37 cellular contexts compared by ENCODE assay signal in genomic region chr16:63592852-63593251, GRCh38.
"Had no signal": no experiment of that assay in that cellular context is flagged by ENCODE, and none has a peak within 500 bp of the region (broad histone marks: within the 10 kb centered on the region; RNA-seq: fewer than 3 reads in every experiment).

No MANE protein-coding gene starts in this region.

- H3K4me3 Mint-ChIP-seq: activated B cell treated with CpG ODN at 0.5 μM for 24 hours; activated CD4-positive, alpha-beta memory T cell treated with anti-CD3 and anti-CD28 coated beads for 36 hours; activated CD4-positive, alpha-beta T cell treated with anti-CD3 and anti-CD28 coated beads, Interleukin-2, amount 10 ng/mL, durations not matched to agents 24 days and 14 days; activated CD8-positive, alpha-beta T cell treated with anti-CD3 and anti-CD28 coated beads for 36 hours; activated naive CD4-positive, alpha-beta T cell treated with anti-CD3 and anti-CD28 coated beads for 36 hours; activated naive CD8-positive, alpha-beta T cell treated with anti-CD3 and anti-CD28 coated beads for 36 hours; activated T-cell treated with anti-CD3 and anti-CD28 coated beads, Interleukin-2, amount 50 U/mL, for 4 hours; activated T-cell treated with anti-CD3 and anti-CD28 coated beads, Interleukin-2, amount 50 U/mL, for 72 hours; activated T-helper 1 cell treated with anti-CD3 and anti-CD28 coated beads, Interleukin-12 subunit alpha, Interleukin-12 subunit beta, Interleukin-2, Interleukin-4 antibody, amounts not matched to agents 30 ng/mL and 10 ng/mL and 1 ng/mL, durations not matched to agents 14 hours and 24 hours and 36 hours; activated T-helper 17 cell treated with anti-CD3 and anti-CD28 coated beads, Interleukin-2, amount 50 U/mL, for 72 hours; T-helper 1 cell treated with Interleukin-12 subunit alpha and Interleukin-12 subunit beta and Interleukin-4 antibody, amounts not matched to agents 30 μg/mL and 1 μg/mL, for 36 hours; T-helper 2 cell treated with Interferon-gamma antibody and Interleukin-4, amounts not matched to agents 5 μg/mL and 100 μg/mL, for 36 hours had no signal

- H3K4me1 Mint-ChIP-seq: activated B cell treated with CpG ODN at 0.5 μM for 24 hours; activated CD4-positive, alpha-beta T cell treated with anti-CD3 and anti-CD28 coated beads, Interleukin-2, amount 10 ng/mL, durations not matched to agents 24 days and 14 days; activated naive CD8-positive, alpha-beta T cell treated with anti-CD3 and anti-CD28 coated beads for 36 hours; activated T-helper 17 cell treated with anti-CD3 and anti-CD28 coated beads, Interleukin-2, amount 50 U/mL, for 72 hours had no signal

- FAIRE-seq: astrocyte, TTC549 had no signal

- DNase-seq: activated B cell treated with CpG ODN at 0.5 μM for 24 hours; activated CD4-positive, alpha-beta memory T cell treated with anti-CD3 and anti-CD28 coated beads for 36 hours; activated CD4-positive, alpha-beta T cell treated with anti-CD3 and anti-CD28 coated beads for 4 hours; activated CD4-positive, alpha-beta T cell treated with anti-CD3 and anti-CD28 coated beads, Interleukin-2, amount 10 ng/mL, durations not matched to agents 24 days and 14 days; activated CD4-positive, alpha-beta T cell treated with anti-CD3 and anti-CD28 coated beads, Interleukin-2, amount 50 U/mL, for 1 hour; activated CD4-positive, alpha-beta T cell treated with anti-CD3 and anti-CD28 coated beads, Interleukin-2, amount 50 U/mL, for 4 hours; activated CD4-positive, CD25-positive, alpha-beta regulatory T cell treated with anti-CD3 and anti-CD28 coated beads, Interleukin-2, amount 50 U/mL, for 72 hours; activated CD8-positive, alpha-beta memory T cell treated with anti-CD3 and anti-CD28 coated beads, Interleukin-2, amount 50 U/mL, for 4 hours; activated CD8-positive, alpha-beta T cell treated with anti-CD3 and anti-CD28 coated beads for 36 hours; activated effector memory CD4-positive, alpha-beta T cell treated with anti-CD3 and anti-CD28 coated beads, Interleukin-2, amount 50 U/mL, for 16 hours; activated gamma-delta T cell treated with Interleukin-2 at 50 U/mL for 16 hours; activated naive CD4-positive, alpha-beta T cell; activated naive CD4-positive, alpha-beta T cell treated with anti-CD3 and anti-CD28 coated beads for 36 hours; activated naive CD4-positive, alpha-beta T cell treated with anti-CD3 and anti-CD28 coated beads, Interleukin-2, amount 50 U/mL, for 16 hours; activated naive CD8-positive, alpha-beta T cell treated with anti-CD3 and anti-CD28 coated beads for 36 hours; activated T-cell treated with anti-CD3 and anti-CD28 coated beads for 4 hours; activated T-cell treated with anti-CD3 and anti-CD28 coated beads, Interleukin-2, amount 50 U/mL, for 1 hour; activated T-cell treated with anti-CD3 and anti-CD28 coated beads, Interleukin-2, amount 50 U/mL, for 4 hours; activated T-cell treated with anti-CD3 and anti-CD28 coated beads, Interleukin-2, amount 50 U/mL, for 72 hours; adrenal gland; amniotic stem cell; aorta; body of pancreas; brain microvascular endothelial cell; central memory CD4-positive, alpha-beta T cell; T-helper 1 cell; T-helper 2 cell; T-helper 9 cell had no signal

- H3K4me1 ChIP-seq: adrenal gland, body of pancreas, breast epithelium had no signal

- ATAC-seq: activated CD8-positive, alpha-beta T cell treated with anti-CD3 and anti-CD28 coated beads for 36 hours; activated naive CD4-positive, alpha-beta T cell treated with anti-CD3 and anti-CD28 coated beads, Interleukin-2, amount 50 U/mL, for 72 hours; activated T-cell treated with anti-CD3 and anti-CD28 coated beads, Interleukin-2, amount 50 U/mL, for 4 hours; activated T-cell treated with anti-CD3 and anti-CD28 coated beads, Interleukin-2, amount 50 U/mL, for 72 hours; activated T-helper 17 cell treated with anti-CD3 and anti-CD28 coated beads, Interleukin-2, amount 50 U/mL, for 72 hours; body of pancreas had no signal

- H3K27me3 ChIP-seq: adrenal gland, body of pancreas, brain microvascular endothelial cell, breast epithelium had no signal

- H3K9me3 ChIP-seq: adrenal gland, body of pancreas, breast epithelium had no signal

- H3K27ac Mint-ChIP-seq: activated B cell treated with CpG ODN at 0.5 μM for 24 hours; activated CD4-positive, alpha-beta memory T cell treated with anti-CD3 and anti-CD28 coated beads for 36 hours; activated CD4-positive, alpha-beta T cell treated with anti-CD3 and anti-CD28 coated beads, Interleukin-2, amount 10 ng/mL, durations not matched to agents 24 days and 14 days; activated CD8-positive, alpha-beta T cell treated with anti-CD3 and anti-CD28 coated beads for 36 hours; activated naive CD4-positive, alpha-beta T cell treated with anti-CD3 and anti-CD28 coated beads for 36 hours; activated naive CD4-positive, alpha-beta T cell treated with anti-CD3 and anti-CD28 coated beads, Interleukin-2, amount 50 U/mL, for 72 hours; activated naive CD8-positive, alpha-beta T cell treated with anti-CD3 and anti-CD28 coated beads for 36 hours; activated T-cell treated with anti-CD3 and anti-CD28 coated beads, Interleukin-2, amount 50 U/mL, for 72 hours; activated T-helper 1 cell treated with anti-CD3 and anti-CD28 coated beads, Interleukin-12 subunit alpha, Interleukin-12 subunit beta, Interleukin-2, Interleukin-4 antibody, amounts not matched to agents 30 ng/mL and 10 ng/mL and 1 ng/mL, durations not matched to agents 14 hours and 24 hours and 36 hours; activated T-helper 17 cell treated with anti-CD3 and anti-CD28 coated beads, Interleukin-2, amount 50 U/mL, for 72 hours; T-helper 1 cell treated with Interleukin-12 subunit alpha and Interleukin-12 subunit beta and Interleukin-4 antibody, amounts not matched to agents 30 μg/mL and 1 μg/mL, for 36 hours; T-helper 2 cell treated with Interferon-gamma antibody and Interleukin-4, amounts not matched to agents 5 μg/mL and 100 μg/mL, for 36 hours had no signal

- H3K27me3 Mint-ChIP-seq: activated B cell treated with CpG ODN at 0.5 μM for 24 hours; activated CD4-positive, alpha-beta memory T cell treated with anti-CD3 and anti-CD28 coated beads for 36 hours; activated CD4-positive, alpha-beta T cell treated with anti-CD3 and anti-CD28 coated beads, Interleukin-2, amount 10 ng/mL, durations not matched to agents 24 days and 14 days; activated CD8-positive, alpha-beta T cell treated with anti-CD3 and anti-CD28 coated beads for 36 hours; activated naive CD8-positive, alpha-beta T cell treated with anti-CD3 and anti-CD28 coated beads for 36 hours; activated T-helper 17 cell treated with anti-CD3 and anti-CD28 coated beads, Interleukin-2, amount 50 U/mL, for 72 hours had no signal

- H3K36me3 ChIP-seq: adrenal gland, brain microvascular endothelial cell, breast epithelium had no signal

- H3K36me3 Mint-ChIP-seq: activated CD4-positive, alpha-beta memory T cell treated with anti-CD3 and anti-CD28 coated beads for 36 hours; activated naive CD4-positive, alpha-beta T cell treated with anti-CD3 and anti-CD28 coated beads, Interleukin-2, amount 50 U/mL, for 72 hours; activated naive CD8-positive, alpha-beta T cell treated with anti-CD3 and anti-CD28 coated beads for 36 hours had no signal

- H3K4me3 ChIP-seq: adrenal gland, body of pancreas, breast epithelium had no signal

- H3K27ac ChIP-seq: adrenal gland, body of pancreas, brain microvascular endothelial cell, breast epithelium, VCaP had no signal
